1 cellular context compared by ENCODE assay signal in genomic region chr21:32712043-32712442, GRCh38.
TF ChIP-seq lines count a peak whose summit lies in the region.

No MANE protein-coding gene starts in this region.

TF ChIP-seq in SK-N-SH, 30 proteins besides CTCF, POLR2A, EP300 and RAD21 (continued from another document):
- TF ChIP-seq SIN3A (IDR thresholded peaks at IDR 0.05; ENCODE audit: borderline replicate concordance, low read depth, low read length), result no peak
- no peak for TF ChIP-seq MXI1 (IDR thresholded peaks at IDR 0.05; ENCODE audit: low read depth, low read length)
- TF ChIP-seq, protein P1, sequence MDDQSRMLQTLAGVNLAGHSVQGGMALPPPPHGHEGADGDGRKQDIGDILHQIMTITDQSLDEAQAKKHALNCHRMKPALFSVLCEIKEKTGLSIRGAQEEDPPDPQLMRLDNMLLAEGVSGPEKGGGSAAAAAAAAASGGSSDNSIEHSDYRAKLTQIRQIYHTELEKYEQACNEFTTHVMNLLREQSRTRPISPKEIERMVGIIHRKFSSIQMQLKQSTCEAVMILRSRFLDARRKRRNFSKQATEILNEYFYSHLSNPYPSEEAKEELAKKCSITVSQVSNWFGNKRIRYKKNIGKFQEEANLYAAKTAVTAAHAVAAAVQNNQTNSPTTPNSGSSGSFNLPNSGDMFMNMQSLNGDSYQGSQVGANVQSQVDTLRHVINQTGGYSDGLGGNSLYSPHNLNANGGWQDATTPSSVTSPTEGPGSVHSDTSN (IDR thresholded peaks at IDR 0.05), result no peak
- no peak for TF ChIP-seq IRF3 (IDR thresholded peaks at IDR 0.05; ENCODE audit: low read depth, low read length)
- no peak for TF ChIP-seq YY1 (IDR thresholded peaks at IDR 0.05; ENCODE audit: low read depth)
- TF ChIP-seq TAF1 (IDR thresholded peaks at IDR 0.05; ENCODE audit: borderline replicate concordance, low read depth, low read length), result no peak
- TF ChIP-seq USF1 (IDR thresholded peaks at IDR 0.05; ENCODE audit: borderline replicate concordance, low read depth), result no peak
- TF ChIP-seq TEAD4 (IDR thresholded peaks at IDR 0.05; ENCODE audit: borderline replicate concordance, insufficient read depth), result no peak
- TF ChIP-seq TCF12 (IDR thresholded peaks at IDR 0.05), result no peak
- TF ChIP-seq SMC3 (IDR thresholded peaks at IDR 0.05; ENCODE audit: low read depth, low read length), result no peak
